Comparison of ENCODE assay signal across 16 cellular contexts in the genomic region with DNA sequence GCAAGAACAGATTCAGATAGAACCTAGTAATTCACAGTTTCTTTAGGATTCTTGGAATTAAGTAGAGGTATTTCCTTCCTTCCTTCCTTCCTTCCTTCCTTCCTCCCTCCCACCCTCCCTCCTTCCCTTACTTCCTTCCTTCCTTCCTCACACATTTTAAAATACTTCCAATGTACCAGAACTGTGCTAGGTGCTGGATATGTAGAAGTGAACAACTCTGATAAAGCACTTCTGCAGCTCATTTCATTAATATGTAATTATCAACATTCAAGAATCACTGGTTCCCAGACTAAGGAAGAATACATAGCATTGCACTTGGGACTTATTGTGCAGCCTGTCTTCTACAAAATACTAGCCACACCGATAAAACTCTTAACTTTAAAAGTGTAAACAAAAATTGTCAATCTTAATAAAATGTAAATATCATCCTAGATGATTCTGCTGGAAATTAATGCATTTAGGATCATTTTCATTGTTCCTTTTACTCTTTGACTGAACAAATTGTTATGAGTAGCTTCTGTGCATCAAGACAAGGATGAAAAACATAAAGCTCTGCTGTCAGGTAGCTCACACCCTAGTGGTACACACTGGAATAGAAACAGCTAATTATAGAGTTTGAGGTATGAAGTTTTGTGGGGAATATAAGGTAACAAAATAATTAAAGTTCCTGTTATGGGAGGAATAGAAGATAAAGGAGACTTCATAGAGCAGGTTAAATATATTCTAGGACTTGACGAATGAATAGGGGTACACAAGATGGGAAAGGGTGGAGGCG.
DNase-seq lines count a peak whose midpoint lies in the region; ATAC-seq, FAIRE-seq and TF ChIP-seq lines count a peak whose summit lies in the region.
"Had no signal": no experiment of that assay in that cellular context is flagged by ENCODE, and none has a peak within 500 bp of the region (broad histone marks: within the 10 kb centered on the region; RNA-seq: fewer than 3 reads in every experiment).

No MANE protein-coding gene starts in this region.

- no TSS peak for BruUV-seq in HepG2 (replicated peaks; lab: Mats Ljungman, UMichigan)

- H3K27me3 ChIP-seq in right lobe of liver (no peaks in the 10 kb centered on the region), HepG2 (ENCODE audit: control insufficient read depth in 1 of 2, insufficient read depth in 2 of 2, low read length in 2 of 2) (no peaks in the 10 kb centered on the region), OCI-LY3 (ENCODE audit: low read depth, low read length) (no peaks in the 10 kb centered on the region)
- H3K27me3 ChIP-seq: tibial artery had no signal

- H3K27ac ChIP-seq in right lobe of liver = no peak overlapping the region
- H3K27ac ChIP-seq in HepG2 (ENCODE audit: extremely low read length, insufficient read depth, low read length) = no peak overlapping the region
- H3K27ac ChIP-seq in OCI-LY3 (ENCODE audit: low read length) = no peak overlapping the region
- H3K27ac ChIP-seq: tibial artery had no signal

- H3K4me2 ChIP-seq in HepG2 (ENCODE audit: low read depth, low read length) (no peak overlapping the region), OCI-LY3 (ENCODE audit: low read length) (no peak overlapping the region)

- H3K9me3 ChIP-seq in right lobe of liver (no peaks in the 10 kb centered on the region), HepG2 (ENCODE audit: low read length) (no peaks in the 10 kb centered on the region), OCI-LY3 (ENCODE audit: insufficient read depth, low read length) (no peaks in the 10 kb centered on the region)
- H3K9me3 ChIP-seq: tibial artery had no signal

- CTCF ChIA-PET in HepG2 (lab: Yijun Ruan, JAX; ENCODE audit: low intra/inter-chr PET ratio, low total read pairs) = no interaction called here

- H3K4me1 ChIP-seq in right lobe of liver (no peaks in the 10 kb centered on the region), HepG2 (ENCODE audit: insufficient read depth, low read length) (no peaks in the 10 kb centered on the region), OCI-LY3 (ENCODE audit: low read length) (no peaks in the 10 kb centered on the region)
- H3K4me1 ChIP-seq: tibial artery had no signal

- FAIRE-seq in HepG2 (lab: Jason Lieb, UNC) = no peak
- FAIRE-seq: GM18507, RCC 7860 had no signal

- H3K79me2 ChIP-seq in HepG2 (ENCODE audit: insufficient read depth, low read length) = no peaks in the 10 kb centered on the region
- H3K79me2 ChIP-seq in OCI-LY3 (ENCODE audit: low read length) = no peaks in the 10 kb centered on the region

- TF ChIP-seq RAD21 in HepG2 (CRISPR knock-in tag; IDR thresholded peaks at IDR 0.05) = no peak

- intact Hi-C loops in right lobe of liver (cut with DNase I) = no loop called here
- intact Hi-C loops in HepG2 (cut with micrococcal nuclease; ENCODE audit: unreplicated experiment) = no loop called here

- in situ Hi-C loops in HepG2 (cut with HindIII; ENCODE audit: extremely low pct_ligation_motif_present, low pct_unique_long_range_greater_than_20kb) = no loop called here

- TF ChIP-seq POLR2A in right lobe of liver (IDR thresholded peaks at IDR 0.05) (no peak), HepG2 (IDR thresholded peaks at IDR 0.05; ENCODE audit: insufficient read depth in 1 of 2, low read depth in 2 of 2, low read length in 2 of 2) (no peak)

- H3K9ac ChIP-seq in HepG2 (ENCODE audit: insufficient read depth, low read depth, low read length) (no peak overlapping the region), OCI-LY3 (ENCODE audit: low read length) (no peak overlapping the region)

- no peak for ATAC-seq in right lobe of liver
- ATAC-seq in HepG2 = no peak; the same call in 2 of the 3 replicates
- ATAC-seq in GM18907 (IDR thresholded peaks at IDR 0.05; ENCODE audit: unreplicated experiment) = no peak
- ATAC-seq in GM19452 (IDR thresholded peaks at IDR 0.05; ENCODE audit: unreplicated experiment) = no peak
- no peak for ATAC-seq in HG03571 (IDR thresholded peaks at IDR 0.05; ENCODE audit: unreplicated experiment)

- no peaks in the 10 kb centered on the region for H3K36me3 ChIP-seq in right lobe of liver
- no peaks in the 10 kb centered on the region for H3K36me3 ChIP-seq in HepG2 (replicated peaks in 1 of 2; ENCODE audit: control insufficient read depth in 1 of 2, insufficient read depth in 2 of 2, low read length in 2 of 2)
- H3K36me3 ChIP-seq in OCI-LY3 (replicated peaks; ENCODE audit: low read depth, low read length) = no peaks in the 10 kb centered on the region
- H3K36me3 ChIP-seq: tibial artery had no signal

- WGBS in right lobe of liver (ENCODE audit: insufficient coverage, low coverage, low lambda C conversion rate, missing lambda C conversion rate) = 66% methylated on average over 2 of the region's 3 CpGs
- WGBS in HepG2 (ENCODE audit: low lambda C conversion rate) = 11% methylated on average over 3 of the region's 3 CpGs

- TF ChIP-seq EP300 in HepG2 (IDR thresholded peaks at IDR 0.05; ENCODE audit: low read depth in 2 of 2, low read length in 2 of 2) (no peak), HepG2 (CRISPR knock-in tag; IDR thresholded peaks at IDR 0.05; ENCODE audit: borderline replicate concordance) (no peak)

- H4K20me1 ChIP-seq in HepG2 (ENCODE audit: insufficient read depth, low read length) = no peaks in the 10 kb centered on the region
- no peaks in the 10 kb centered on the region for H4K20me1 ChIP-seq in OCI-LY3 (ENCODE audit: insufficient read depth, low read length)

- peak; percentile 8 to 18 (median 12) for TF ChIP-seq CTCF in right lobe of liver (IDR thresholded peaks at IDR 0.05)
- TF ChIP-seq CTCF in HepG2 (CRISPR knock-in tag; IDR thresholded peaks at IDR 0.05) = no peak
- TF ChIP-seq CTCF in OCI-LY3 (IDR thresholded peaks at IDR 0.05; ENCODE audit: low read depth, low read length) = peak; percentile 27; the same call in 1 of the 2 replicates
- peak; percentile 13 for TF ChIP-seq CTCF in fibroblast of mammary gland (conservative IDR thresholded peaks at IDR 0.05; ENCODE audit: control insufficient read depth, insufficient read depth, low read depth, low read length)

- POLR2A ChIA-PET in HepG2 (lab: Yijun Ruan, JAX) = no interaction called here

- H3K4me3 ChIP-seq in right lobe of liver (no peak overlapping the region), HepG2 (replicated peaks in 1 of 3; ENCODE audit: insufficient read depth in 1 of 3, low read depth in 2 of 3, low read length in 3 of 3) (no peak overlapping the region), OCI-LY3 (ENCODE audit: low read length) (no peak overlapping the region), fibroblast of mammary gland (ENCODE audit: control insufficient read depth, low read depth, low read length) (no peak overlapping the region)
- H3K4me3 ChIP-seq: tibial artery had no signal

- DNase-seq in right lobe of liver (no peak), HepG2 (ENCODE audit: low spot score) (no peak), fibroblast of mammary gland (ENCODE audit: low read depth) (no peak), occipital lobe (lab: John Stamatoyannopoulos, UW) (no peak)
- DNase-seq: COR-L47; foreskin melanocyte; GDM1; NCI-H446 treated with DMSO at 0.1 percent for 48 hours; stimulated activated CD4-positive, alpha-beta T cell treated with anti-CD3 and anti-CD28 coated beads, Interleukin-4, amount 100 ng/mL, for 4 hours; tibial artery had no signal

- H2AFZ ChIP-seq in HepG2 (ENCODE audit: low read length) (no peak overlapping the region), OCI-LY3 (ENCODE audit: low read depth, low read length) (no peak overlapping the region)

TF ChIP-seq in HepG2, 621 proteins besides CTCF, POLR2A, EP300 and RAD21:
- TF ChIP-seq ZBTB42 (CRISPR knock-in tag; IDR thresholded peaks at IDR 0.05) = no peak
- no peak for TF ChIP-seq ARNT2 (CRISPR knock-in tag; IDR thresholded peaks at IDR 0.05; ENCODE audit: low read depth)
- no peak for TF ChIP-seq MYNN (CRISPR knock-in tag; IDR thresholded peaks at IDR 0.05; ENCODE audit: low read depth)
- no peak for TF ChIP-seq GATAD2A (CRISPR knock-in tag; IDR thresholded peaks at IDR 0.05)
- no peak for TF ChIP-seq FOSL1 (CRISPR knock-in tag; IDR thresholded peaks at IDR 0.05; ENCODE audit: borderline replicate concordance)
- no peak for TF ChIP-seq RCOR2 (CRISPR knock-in tag; IDR thresholded peaks at IDR 0.05)
- TF ChIP-seq CC2D1A (CRISPR knock-in tag; IDR thresholded peaks at IDR 0.05) = no peak
TF ChIP-seq in HepG2: peak in this region for 0.
